Comparison of ENCODE assay signal across 1 cellular context in the genomic region with DNA sequence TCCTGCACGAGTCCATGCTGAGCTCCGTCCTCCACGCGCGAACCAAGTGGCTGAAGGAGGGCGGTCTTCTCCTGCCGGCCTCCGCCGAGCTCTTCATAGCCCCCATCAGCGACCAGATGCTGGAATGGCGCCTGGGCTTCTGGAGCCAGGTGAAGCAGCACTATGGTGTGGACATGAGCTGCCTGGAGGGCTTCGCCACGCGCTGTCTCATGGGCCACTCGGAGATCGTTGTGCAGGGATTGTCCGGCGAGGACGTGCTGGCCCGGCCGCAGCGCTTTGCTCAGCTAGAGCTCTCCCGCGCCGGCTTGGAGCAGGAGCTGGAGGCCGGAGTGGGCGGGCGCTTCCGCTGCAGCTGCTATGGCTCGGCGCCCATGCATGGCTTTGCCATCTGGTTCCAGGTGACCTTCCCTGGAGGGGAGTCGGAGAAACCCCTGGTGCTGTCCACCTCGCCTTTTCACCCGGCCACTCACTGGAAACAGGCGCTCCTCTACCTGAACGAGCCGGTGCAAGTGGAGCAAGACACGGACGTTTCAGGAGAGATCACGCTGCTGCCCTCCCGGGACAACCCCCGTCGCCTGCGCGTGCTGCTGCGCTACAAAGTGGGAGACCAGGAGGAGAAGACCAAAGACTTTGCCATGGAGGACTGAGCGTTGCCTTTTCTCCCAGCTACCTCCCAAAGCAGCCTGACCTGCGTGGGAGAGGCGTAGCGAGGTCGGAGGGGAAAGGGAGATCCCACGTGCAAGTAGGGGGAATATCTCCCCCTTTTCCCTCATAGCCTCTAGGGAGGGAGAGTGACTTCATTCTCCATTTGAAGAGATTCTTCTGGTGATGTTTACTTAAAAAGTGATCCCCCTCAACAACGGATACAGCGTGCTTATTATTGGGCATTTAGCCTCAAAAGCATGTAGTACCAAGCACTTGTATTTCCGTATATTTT.
A peak's percentile ranks its signal among the peaks of the same experiment; 100 is the strongest.
TF ChIP-seq lines count a peak whose summit lies in the region.

No MANE protein-coding gene starts in this region.

TF ChIP-seq in HepG2, 621 proteins besides CTCF, POLR2A, EP300 and RAD21 (continued from another document and continues in another):
- TF ChIP-seq, protein P1, sequence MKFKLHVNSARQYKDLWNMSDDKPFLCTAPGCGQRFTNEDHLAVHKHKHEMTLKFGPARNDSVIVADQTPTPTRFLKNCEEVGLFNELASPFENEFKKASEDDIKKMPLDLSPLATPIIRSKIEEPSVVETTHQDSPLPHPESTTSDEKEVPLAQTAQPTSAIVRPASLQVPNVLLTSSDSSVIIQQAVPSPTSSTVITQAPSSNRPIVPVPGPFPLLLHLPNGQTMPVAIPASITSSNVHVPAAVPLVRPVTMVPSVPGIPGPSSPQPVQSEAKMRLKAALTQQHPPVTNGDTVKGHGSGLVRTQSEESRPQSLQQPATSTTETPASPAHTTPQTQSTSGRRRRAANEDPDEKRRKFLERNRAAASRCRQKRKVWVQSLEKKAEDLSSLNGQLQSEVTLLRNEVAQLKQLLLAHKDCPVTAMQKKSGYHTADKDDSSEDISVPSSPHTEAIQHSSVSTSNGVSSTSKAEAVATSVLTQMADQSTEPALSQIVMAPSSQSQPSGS (CRISPR knock-in tag; IDR thresholded peaks at IDR 0.05): no peak
- TF ChIP-seq ZNF687 (CRISPR knock-in tag; IDR thresholded peaks at IDR 0.05): peak; percentile 73
- TF ChIP-seq THAP8 (CRISPR knock-in tag; IDR thresholded peaks at IDR 0.05; ENCODE audit: borderline replicate concordance): no peak
- TF ChIP-seq ZNF232 (CRISPR knock-in tag; IDR thresholded peaks at IDR 0.05; ENCODE audit: borderline replicate concordance): no peak
- TF ChIP-seq MAFF (IDR thresholded peaks at IDR 0.05; ENCODE audit: low read depth, low read length): no peak
- TF ChIP-seq MAZ (IDR thresholded peaks at IDR 0.05; ENCODE audit: borderline replicate concordance, low read depth, low read length): no peak
- TF ChIP-seq MAZ (CRISPR knock-in tag; IDR thresholded peaks at IDR 0.05; ENCODE audit: low read depth): no peak
- no peak for TF ChIP-seq PRPF4 (IDR thresholded peaks at IDR 0.05; ENCODE audit: low read depth, low read length, poor library complexity, severe bottlenecking)
- peak; percentile 39; the same call in 1 of the 2 replicates for TF ChIP-seq SAP130 (CRISPR knock-in tag; IDR thresholded peaks at IDR 0.05; ENCODE audit: low read depth)
- 0 out of 2 replicates have a peak, but pooled peaks have one; percentile 24 for TF ChIP-seq ZNF879 (CRISPR knock-in tag; IDR thresholded peaks at IDR 0.05)
- no peak for TF ChIP-seq BHLHE40 (IDR thresholded peaks at IDR 0.05; ENCODE audit: low read length)
- TF ChIP-seq HDAC2 (CRISPR knock-in tag; IDR thresholded peaks at IDR 0.05): no peak
- no peak for TF ChIP-seq SRSF9 (IDR thresholded peaks at IDR 0.05; ENCODE audit: borderline replicate concordance, insufficient read depth, low read depth, low read length, poor library complexity, severe bottlenecking)
- TF ChIP-seq GFI1 (CRISPR knock-in tag; IDR thresholded peaks at IDR 0.05; ENCODE audit: borderline replicate concordance): no peak
- peak; percentile 43; the same call in 1 of the 2 replicates for TF ChIP-seq ZBTB38 (CRISPR knock-in tag; IDR thresholded peaks at IDR 0.05)
- no peak; the same call in 1 of the 2 replicates for TF ChIP-seq ZFY (CRISPR knock-in tag; IDR thresholded peaks at IDR 0.05)
- TF ChIP-seq RFXAP (CRISPR knock-in tag; IDR thresholded peaks at IDR 0.05; ENCODE audit: borderline replicate concordance): no peak; the same call in 1 of the 2 replicates
- TF ChIP-seq ZUFSP (CRISPR knock-in tag; IDR thresholded peaks at IDR 0.05; ENCODE audit: borderline replicate concordance): no peak
- TF ChIP-seq ZFP41 (CRISPR knock-in tag; IDR thresholded peaks at IDR 0.05; ENCODE audit: borderline replicate concordance): no peak
- TF ChIP-seq ZNF567 (CRISPR knock-in tag; IDR thresholded peaks at IDR 0.05; ENCODE audit: borderline replicate concordance): no peak
- TF ChIP-seq, protein P2, sequence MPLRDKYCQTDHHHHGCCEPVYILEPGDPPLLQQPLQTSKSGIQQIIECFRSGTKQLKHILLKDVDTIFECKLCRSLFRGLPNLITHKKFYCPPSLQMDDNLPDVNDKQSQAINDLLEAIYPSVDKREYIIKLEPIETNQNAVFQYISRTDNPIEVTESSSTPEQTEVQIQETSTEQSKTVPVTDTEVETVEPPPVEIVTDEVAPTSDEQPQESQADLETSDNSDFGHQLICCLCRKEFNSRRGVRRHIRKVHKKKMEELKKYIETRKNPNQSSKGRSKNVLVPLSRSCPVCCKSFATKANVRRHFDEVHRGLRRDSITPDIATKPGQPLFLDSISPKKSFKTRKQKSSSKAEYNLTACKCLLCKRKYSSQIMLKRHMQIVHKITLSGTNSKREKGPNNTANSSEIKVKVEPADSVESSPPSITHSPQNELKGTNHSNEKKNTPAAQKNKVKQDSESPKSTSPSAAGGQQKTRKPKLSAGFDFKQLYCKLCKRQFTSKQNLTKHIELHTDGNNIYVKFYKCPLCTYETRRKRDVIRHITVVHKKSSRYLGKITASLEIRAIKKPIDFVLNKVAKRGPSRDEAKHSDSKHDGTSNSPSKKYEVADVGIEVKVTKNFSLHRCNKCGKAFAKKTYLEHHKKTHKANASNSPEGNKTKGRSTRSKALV (CRISPR knock-in tag; IDR thresholded peaks at IDR 0.05): no peak
- 0 out of 2 replicates have a peak, but pooled peaks have one; percentile 10 for TF ChIP-seq ZNF768 (CRISPR knock-in tag; IDR thresholded peaks at IDR 0.05)
- no peak for TF ChIP-seq ZSCAN25 (CRISPR knock-in tag; IDR thresholded peaks at IDR 0.05)
- TF ChIP-seq ATF3 (CRISPR knock-in tag; IDR thresholded peaks at IDR 0.05): no peak
- TF ChIP-seq MEIS2 (CRISPR knock-in tag; IDR thresholded peaks at IDR 0.05): no peak
- TF ChIP-seq, protein P3, sequence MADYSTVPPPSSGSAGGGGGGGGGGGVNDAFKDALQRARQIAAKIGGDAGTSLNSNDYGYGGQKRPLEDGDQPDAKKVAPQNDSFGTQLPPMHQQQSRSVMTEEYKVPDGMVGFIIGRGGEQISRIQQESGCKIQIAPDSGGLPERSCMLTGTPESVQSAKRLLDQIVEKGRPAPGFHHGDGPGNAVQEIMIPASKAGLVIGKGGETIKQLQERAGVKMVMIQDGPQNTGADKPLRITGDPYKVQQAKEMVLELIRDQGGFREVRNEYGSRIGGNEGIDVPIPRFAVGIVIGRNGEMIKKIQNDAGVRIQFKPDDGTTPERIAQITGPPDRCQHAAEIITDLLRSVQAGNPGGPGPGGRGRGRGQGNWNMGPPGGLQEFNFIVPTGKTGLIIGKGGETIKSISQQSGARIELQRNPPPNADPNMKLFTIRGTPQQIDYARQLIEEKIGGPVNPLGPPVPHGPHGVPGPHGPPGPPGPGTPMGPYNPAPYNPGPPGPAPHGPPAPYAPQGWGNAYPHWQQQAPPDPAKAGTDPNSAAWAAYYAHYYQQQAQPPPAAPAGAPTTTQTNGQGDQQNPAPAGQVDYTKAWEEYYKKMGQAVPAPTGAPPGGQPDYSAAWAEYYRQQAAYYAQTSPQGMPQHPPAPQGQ (CRISPR knock-in tag; IDR thresholded peaks at IDR 0.05; ENCODE audit: borderline replicate concordance): no peak
- TF ChIP-seq ZNF317 (CRISPR knock-in tag; IDR thresholded peaks at IDR 0.05): no peak
- no peak for TF ChIP-seq ZBTB20 (CRISPR knock-in tag; IDR thresholded peaks at IDR 0.05; ENCODE audit: borderline replicate concordance, low read depth)
- TF ChIP-seq ZFP36 (IDR thresholded peaks at IDR 0.05; ENCODE audit: borderline replicate concordance, low read depth, low read length, partially characterized antibody): no peak
- TF ChIP-seq, protein P4, sequence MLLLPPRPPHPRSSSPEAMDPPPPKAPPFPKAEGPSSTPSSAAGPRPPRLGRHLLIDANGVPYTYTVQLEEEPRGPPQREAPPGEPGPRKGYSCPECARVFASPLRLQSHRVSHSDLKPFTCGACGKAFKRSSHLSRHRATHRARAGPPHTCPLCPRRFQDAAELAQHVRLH (CRISPR knock-in tag; IDR thresholded peaks at IDR 0.05; ENCODE audit: borderline replicate concordance, low read depth): no peak
- TF ChIP-seq ATF1 (CRISPR knock-in tag; IDR thresholded peaks at IDR 0.05): no peak
- TF ChIP-seq BCL3 (CRISPR knock-in tag; IDR thresholded peaks at IDR 0.05): peak; percentile 71; the same call in 1 of the 2 replicates
- TF ChIP-seq ZNF776 (CRISPR knock-in tag; IDR thresholded peaks at IDR 0.05): no peak
- no peak for TF ChIP-seq TCF7L2 (IDR thresholded peaks at IDR 0.05; ENCODE audit: low read depth, low read length)
- TF ChIP-seq ZNF670 (CRISPR knock-in tag; IDR thresholded peaks at IDR 0.05; ENCODE audit: borderline replicate concordance): no peak
- peak; percentile 62 for TF ChIP-seq PHF8 (CRISPR knock-in tag; IDR thresholded peaks at IDR 0.05)
- no peak for TF ChIP-seq ZNF713 (CRISPR knock-in tag; IDR thresholded peaks at IDR 0.05)
- no peak for TF ChIP-seq IRX3 (CRISPR knock-in tag; IDR thresholded peaks at IDR 0.05; ENCODE audit: borderline replicate concordance, low read depth)
- TF ChIP-seq TAF15 (IDR thresholded peaks at IDR 0.05; ENCODE audit: low read depth, low read length, poor library complexity, severe bottlenecking): no peak
- TF ChIP-seq, protein P5, sequence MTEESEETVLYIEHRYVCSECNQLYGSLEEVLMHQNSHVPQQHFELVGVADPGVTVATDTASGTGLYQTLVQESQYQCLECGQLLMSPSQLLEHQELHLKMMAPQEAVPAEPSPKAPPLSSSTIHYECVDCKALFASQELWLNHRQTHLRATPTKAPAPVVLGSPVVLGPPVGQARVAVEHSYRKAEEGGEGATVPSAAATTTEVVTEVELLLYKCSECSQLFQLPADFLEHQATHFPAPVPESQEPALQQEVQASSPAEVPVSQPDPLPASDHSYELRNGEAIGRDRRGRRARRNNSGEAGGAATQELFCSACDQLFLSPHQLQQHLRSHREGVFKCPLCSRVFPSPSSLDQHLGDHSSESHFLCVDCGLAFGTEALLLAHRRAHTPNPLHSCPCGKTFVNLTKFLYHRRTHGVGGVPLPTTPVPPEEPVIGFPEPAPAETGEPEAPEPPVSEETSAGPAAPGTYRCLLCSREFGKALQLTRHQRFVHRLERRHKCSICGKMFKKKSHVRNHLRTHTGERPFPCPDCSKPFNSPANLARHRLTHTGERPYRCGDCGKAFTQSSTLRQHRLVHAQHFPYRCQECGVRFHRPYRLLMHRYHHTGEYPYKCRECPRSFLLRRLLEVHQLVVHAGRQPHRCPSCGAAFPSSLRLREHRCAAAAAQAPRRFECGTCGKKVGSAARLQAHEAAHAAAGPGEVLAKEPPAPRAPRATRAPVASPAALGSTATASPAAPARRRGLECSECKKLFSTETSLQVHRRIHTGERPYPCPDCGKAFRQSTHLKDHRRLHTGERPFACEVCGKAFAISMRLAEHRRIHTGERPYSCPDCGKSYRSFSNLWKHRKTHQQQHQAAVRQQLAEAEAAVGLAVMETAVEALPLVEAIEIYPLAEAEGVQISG (CRISPR knock-in tag; IDR thresholded peaks at IDR 0.05): 0 out of 2 replicates have a peak, but pooled peaks have one; percentile 15
- TF ChIP-seq XBP1 (CRISPR knock-in tag; IDR thresholded peaks at IDR 0.05): no peak
- TF ChIP-seq ZNF883 (CRISPR knock-in tag; IDR thresholded peaks at IDR 0.05; ENCODE audit: not compliant biosample characterization): peak; percentile 74
